ENCODE assay signal across 19 cellular contexts in the genomic region with DNA sequence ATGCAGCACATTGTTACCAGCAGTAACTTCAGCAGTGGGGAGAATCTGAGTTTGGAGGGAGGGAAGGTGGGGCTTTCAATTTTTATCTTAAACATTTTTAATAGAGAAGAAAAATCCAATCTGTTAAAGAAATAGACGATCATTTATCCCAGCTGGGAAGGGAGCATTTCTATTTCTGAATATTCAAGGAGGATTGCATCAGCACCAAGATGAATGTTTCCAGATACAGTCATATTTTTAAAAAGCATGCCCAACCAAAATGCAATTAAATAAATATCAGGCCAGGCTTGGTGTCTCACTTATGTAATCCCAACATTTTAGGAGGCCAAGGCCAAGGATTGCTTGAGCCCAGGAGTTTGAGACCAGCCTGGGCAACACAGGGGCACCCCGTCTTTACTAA. TPM values are rescaled to one million over a fixed set of nuclear protein-coding genes. Genes with fewer than 3 reads are reported as not detected.
A peak's percentile ranks its signal among the peaks of the same experiment; 100 is the strongest.
DNase-seq lines count a peak whose midpoint lies in the region; ATAC-seq and TF ChIP-seq lines count a peak whose summit lies in the region.
"Had no signal": no experiment of that assay in that cellular context is flagged by ENCODE, and none has a peak within 500 bp of the region (broad histone marks: within the 10 kb centered on the region; RNA-seq: fewer than 3 reads in every experiment).

No MANE protein-coding gene starts in this region.

- H3K27me3 Mint-ChIP-seq in chondrocyte (ENCODE audit: low read depth): no peaks in the 10 kb centered on the region

- no peak for ATAC-seq in esophagus mucosa
- ATAC-seq: activated CD4-positive, alpha-beta T cell treated with anti-CD3 and anti-CD28 coated beads for 36 hours; foreskin keratinocyte; stimulated activated naive CD8-positive, alpha-beta T cell treated with anti-CD3 and anti-CD28 coated beads, Interleukin-15, amount 100 ng/mL, for 72 hours had no signal

- no peak for TF ChIP-seq CTCF in chondrocyte (IDR thresholded peaks at IDR 0.05)
- TF ChIP-seq CTCF in GM13976 (IDR thresholded peaks at IDR 0.05; ENCODE audit: borderline replicate concordance, control extremely low read depth, extremely low read depth, insufficient read depth, missing control alignments): no peak

- no peaks in the 10 kb centered on the region for H3K9me3 Mint-ChIP-seq in chondrocyte (ENCODE audit: low read depth)
- H3K9me3 Mint-ChIP-seq: stimulated activated naive CD8-positive, alpha-beta T cell treated with anti-CD3 and anti-CD28 coated beads, Interleukin-15, amount 100 ng/mL, for 72 hours had no signal

- H3K4me3 Mint-ChIP-seq in chondrocyte (ENCODE audit: unreplicated experiment): no peak overlapping the region
- H3K4me3 Mint-ChIP-seq: activated CD4-positive, alpha-beta T cell treated with anti-CD3 and anti-CD28 coated beads for 36 hours; mesothelial cell of epicardium; neural progenitor cell; stimulated activated naive CD8-positive, alpha-beta T cell treated with anti-CD3 and anti-CD28 coated beads, Interleukin-15, amount 100 ng/mL, for 72 hours had no signal

- peak overlapping the region; percentile 91 for H3K27ac Mint-ChIP-seq in chondrocyte (ENCODE audit: unreplicated experiment)
- H3K27ac Mint-ChIP-seq: activated CD4-positive, alpha-beta T cell treated with anti-CD3 and anti-CD28 coated beads for 36 hours; mesothelial cell of epicardium; neural progenitor cell; stimulated activated naive CD8-positive, alpha-beta T cell treated with anti-CD3 and anti-CD28 coated beads, Interleukin-15, amount 100 ng/mL, for 72 hours had no signal

- H3K4me1 Mint-ChIP-seq in chondrocyte (ENCODE audit: low read depth): peaks cover 16% of the 10 kb centered on the region
- H3K4me1 Mint-ChIP-seq: activated CD4-positive, alpha-beta T cell treated with anti-CD3 and anti-CD28 coated beads for 36 hours; stimulated activated naive CD8-positive, alpha-beta T cell treated with anti-CD3 and anti-CD28 coated beads, Interleukin-15, amount 100 ng/mL, for 72 hours had no signal

- in situ Hi-C loops in GM13976 (cut with MboI; ENCODE audit: low sequenced_read_pairs, unreplicated experiment): no loop called here

- DNase-seq in AG08395 (ENCODE audit: low spot score) (peak; percentile 60), HS-5 (ENCODE audit: low read depth) (peak; percentile 32), chondrocyte (ENCODE audit: low spot score) (no peak), myocyte (ENCODE audit: low read depth) (peak; percentile 59), occipital lobe (lab: John Stamatoyannopoulos, UW) (no peak), GM13976 (ENCODE audit: low spot score) (no peak), ecto neural progenitor cell (ENCODE audit: low spot score) (no peak)
- DNase-seq: ACHN; activated CD4-positive, alpha-beta T cell treated with anti-CD3 and anti-CD28 coated beads for 36 hours; dorsolateral prefrontal cortex; foreskin keratinocyte; GOT3; NCI-H1092 treated with DMSO at 0.1 percent for 48 hours; NCI-H82; stimulated activated naive CD8-positive, alpha-beta T cell treated with anti-CD3 and anti-CD28 coated beads, Interleukin-15, amount 100 ng/mL, for 72 hours had no signal

- H3K36me3 Mint-ChIP-seq in chondrocyte (ENCODE audit: low read depth): no peaks in the 10 kb centered on the region
- H3K36me3 Mint-ChIP-seq: mesothelial cell of epicardium, neural progenitor cell had no signal

RNA-seq across cellular contexts. Expression of gene ATP1A4, which starts 1.7 kb away (rescaled TPM):
- total RNA-seq in chondrocyte: not detected in 3 replicates
- 0.10 and 0.19 TPM in 2 replicates for total RNA-seq in myocyte
- 0.16 TPM for polyA plus RNA-seq in myocyte (2012)
- total RNA-seq in occipital lobe: 0.31 TPM
- total RNA-seq in esophagus mucosa: not detected
- total RNA-seq: activated CD4-positive, alpha-beta T cell treated with anti-CD3 and anti-CD28 coated beads for 36 hours; foreskin keratinocyte; G401 had no signal
- polyA plus RNA-seq: foreskin keratinocyte had no signal

RNA-seq across cellular contexts. Expression of gene ATP1A2, which starts 34.1 kb away (rescaled TPM):
- total RNA-seq in chondrocyte (1.3 to 3.9 TPM (median 2.9 TPM) in 3 replicates), myocyte (28.2 and 60.4 TPM in 2 replicates), occipital lobe (47.1 TPM), esophagus mucosa (0.80 TPM)
- 46.7 TPM for polyA plus RNA-seq in myocyte (2012)
- total RNA-seq: activated CD4-positive, alpha-beta T cell treated with anti-CD3 and anti-CD28 coated beads for 36 hours; foreskin keratinocyte; G401 had no signal
- polyA plus RNA-seq: foreskin keratinocyte had no signal

RNA-seq across cellular contexts. Expression of gene CASQ1, which starts 40.7 kb away (rescaled TPM):
- total RNA-seq in chondrocyte (0.23 to 0.25 TPM in 2 of 3 replicates, not detected in the other), myocyte (9.4 and 12.2 TPM in 2 replicates), occipital lobe (3.4 TPM), esophagus mucosa (0.28 TPM)
- 2.8 TPM for polyA plus RNA-seq in myocyte (2012)
- total RNA-seq: activated CD4-positive, alpha-beta T cell treated with anti-CD3 and anti-CD28 coated beads for 36 hours; foreskin keratinocyte had no signal
- polyA plus RNA-seq: foreskin keratinocyte had no signal

RNA-seq across cellular contexts. Expression of gene IGSF8, which starts 51.3 kb away (rescaled TPM):
- total RNA-seq in chondrocyte (19.5 to 27.3 TPM (median 25.3 TPM) in 3 replicates), myocyte (27.9 and 33.5 TPM in 2 replicates), occipital lobe (49.8 TPM), esophagus mucosa (13.7 TPM)
- 42.5 TPM for polyA plus RNA-seq in myocyte (2012)

RNA-seq across cellular contexts. Expression of gene PEA15, which starts 55.5 kb away (rescaled TPM):
- total RNA-seq in chondrocyte (166 to 335 TPM (median 325 TPM) in 3 replicates), myocyte (221 and 228 TPM in 2 replicates), occipital lobe (99.0 TPM), esophagus mucosa (107 TPM)
- polyA plus RNA-seq in myocyte (2012): 1,080 TPM

Comparison
In these comparisons a context has a peak if more than half of its experiments do, and no peak if none do; other contexts are left out.
1. DNase-seq: peak in AG08395 (single experiment), HS-5 (single experiment) and myocyte (single experiment); none in chondrocyte (single experiment), occipital lobe (single experiment), GM13976 (single experiment) and ecto neural progenitor cell (single experiment).